Comparison of ENCODE assay signal across 21 cellular contexts in the genomic region with DNA sequence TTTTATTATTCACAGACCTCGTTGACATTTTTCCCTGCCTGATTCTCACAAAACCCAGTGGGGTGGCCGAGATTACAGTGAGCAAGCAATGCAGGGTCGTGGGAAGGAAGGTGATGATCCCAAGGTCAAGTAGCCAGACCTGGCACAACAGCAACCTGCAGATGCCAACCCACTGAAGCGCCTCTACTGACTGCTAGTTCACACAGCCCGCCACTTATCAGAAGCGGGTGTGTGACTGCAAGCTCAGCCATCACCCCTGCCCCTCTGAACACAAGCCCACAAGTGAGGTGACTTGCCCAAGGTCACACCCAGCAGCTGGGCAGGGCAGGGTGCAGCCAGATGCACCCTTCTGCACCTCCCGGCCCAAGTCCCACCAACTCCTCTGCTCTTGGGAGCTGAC. TPM values are rescaled to one million over a fixed set of nuclear protein-coding genes. Genes with fewer than 3 reads are reported as not detected.
A peak's percentile ranks its signal among the peaks of the same experiment; 100 is the strongest.
DNase-seq lines count a peak whose midpoint lies in the region; ATAC-seq and TF ChIP-seq lines count a peak whose summit lies in the region.
"Had no signal": no experiment of that assay in that cellular context is flagged by ENCODE, and none has a peak within 500 bp of the region (broad histone marks: within the 10 kb centered on the region; RNA-seq: fewer than 3 reads in every experiment).

No MANE protein-coding gene starts in this region.

- ATAC-seq in HG03159 (IDR thresholded peaks at IDR 0.05; ENCODE audit: unreplicated experiment) (no peak), GM19455 (IDR thresholded peaks at IDR 0.05; ENCODE audit: unreplicated experiment) (no peak)

- intact Hi-C loops in activated naive CD4-positive, alpha-beta T cell treated with anti-CD3 and anti-CD28 coated beads for 36 hours (cut with micrococcal nuclease): no loop called here

- no peak for DNase-seq in activated naive CD4-positive, alpha-beta T cell treated with anti-CD3 and anti-CD28 coated beads, Interleukin-2, amount 10 ng/mL, durations not matched to agents 7 days and 5 days
- DNase-seq in activated naive CD4-positive, alpha-beta T cell treated with anti-CD3 and anti-CD28 coated beads for 36 hours: no peak
- DNase-seq in RWPE1 (ENCODE audit: low spot score): no peak
- DNase-seq in hepatic stellate cell (ENCODE audit: low spot score): peak; percentile 1
- no peak for DNase-seq in progenitor cell of endocrine pancreas (ENCODE audit: low spot score, unreplicated experiment)
- DNase-seq in NCI-H1048 (lab: John Stamatoyannopoulos, UW): no peak
- DNase-seq: activated CD4-positive, alpha-beta T cell treated with anti-CD3 and anti-CD28 coated beads for 4 hours; activated T-cell treated with anti-CD3 and anti-CD28 coated beads, Interleukin-2, amount 50 U/mL, for 48 hours; AML-193; glutamatergic neuron; MV-4-11; NCI-H1694; NCI-H2171 treated with DMSO at 0.1 percent for 48 hours; NCI-H526; Peyer's patch had no signal

- H3K27ac ChIP-seq in RWPE1: peak overlapping the region; percentile 59
- H3K27ac ChIP-seq: parathyroid adenoma, Peyer's patch had no signal

- H3K27me3 Mint-ChIP-seq in activated naive CD4-positive, alpha-beta T cell treated with anti-CD3 and anti-CD28 coated beads, Interleukin-2, amount 10 ng/mL, durations not matched to agents 7 days and 5 days: no peaks in the 10 kb centered on the region
- no peaks in the 10 kb centered on the region for H3K27me3 Mint-ChIP-seq in activated naive CD4-positive, alpha-beta T cell treated with anti-CD3 and anti-CD28 coated beads for 36 hours (ENCODE audit: low read depth)
- no peaks in the 10 kb centered on the region for H3K27me3 Mint-ChIP-seq in progenitor cell of endocrine pancreas
- H3K27me3 Mint-ChIP-seq: memory B cell had no signal

- no peak for TF ChIP-seq CTCF in RWPE1 (conservative IDR thresholded peaks at IDR 0.05; ENCODE audit: low read depth)
- no peak for TF ChIP-seq CTCF in progenitor cell of endocrine pancreas (IDR thresholded peaks at IDR 0.05; ENCODE audit: unreplicated experiment)

- POLR2A ChIA-PET in RWPE1 (lab: Yijun Ruan, JAX; ENCODE audit: low non-redundant PET): no interaction called here

- no peaks in the 10 kb centered on the region for H3K9me3 Mint-ChIP-seq in activated naive CD4-positive, alpha-beta T cell treated with anti-CD3 and anti-CD28 coated beads, Interleukin-2, amount 10 ng/mL, durations not matched to agents 7 days and 5 days
- no peaks in the 10 kb centered on the region for H3K9me3 Mint-ChIP-seq in activated naive CD4-positive, alpha-beta T cell treated with anti-CD3 and anti-CD28 coated beads for 36 hours
- no peaks in the 10 kb centered on the region for H3K9me3 Mint-ChIP-seq in progenitor cell of endocrine pancreas (ENCODE audit: low read depth)
- H3K9me3 Mint-ChIP-seq: memory B cell; T-helper 1 cell treated with Interleukin-12 subunit alpha and Interleukin-12 subunit beta and Interleukin-4 antibody, amounts not matched to agents 30 μg/mL and 1 μg/mL, for 36 hours had no signal

- no peak overlapping the region for H3K4me3 Mint-ChIP-seq in activated naive CD4-positive, alpha-beta T cell treated with anti-CD3 and anti-CD28 coated beads, Interleukin-2, amount 10 ng/mL, durations not matched to agents 7 days and 5 days
- H3K4me3 Mint-ChIP-seq in activated naive CD4-positive, alpha-beta T cell treated with anti-CD3 and anti-CD28 coated beads for 36 hours: no peak overlapping the region
- no peak overlapping the region for H3K4me3 Mint-ChIP-seq in progenitor cell of endocrine pancreas (ENCODE audit: low read depth)
- H3K4me3 Mint-ChIP-seq: memory B cell; T-helper 1 cell treated with Interleukin-12 subunit alpha and Interleukin-12 subunit beta and Interleukin-4 antibody, amounts not matched to agents 30 μg/mL and 1 μg/mL, for 36 hours had no signal

- peaks cover 22% of the 10 kb centered on the region for H3K4me1 Mint-ChIP-seq in activated naive CD4-positive, alpha-beta T cell treated with anti-CD3 and anti-CD28 coated beads, Interleukin-2, amount 10 ng/mL, durations not matched to agents 7 days and 5 days
- H3K4me1 Mint-ChIP-seq in activated naive CD4-positive, alpha-beta T cell treated with anti-CD3 and anti-CD28 coated beads for 36 hours (ENCODE audit: low read depth): peaks cover 18% of the 10 kb centered on the region
- H3K4me1 Mint-ChIP-seq in progenitor cell of endocrine pancreas (ENCODE audit: low read depth): peaks cover under 1% of the 10 kb centered on the region

- CTCF ChIA-PET in activated naive CD4-positive, alpha-beta T cell treated with anti-CD3 and anti-CD28 coated beads, Interleukin-2, amount 10 ng/mL, durations not matched to agents 7 days and 5 days (lab: Charles Lee): interaction anchor here (0.7 kb wide), 1 partner anchor 8 kb away, joined by 3 read pairs; no protein-coding TSS in a partner anchor
- CTCF ChIA-PET in activated naive CD4-positive, alpha-beta T cell treated with anti-CD3 and anti-CD28 coated beads for 36 hours (lab: Charles Lee): interaction anchor here (1.3 kb wide), 1 partner anchor 12 kb away, joined by 6 read pairs; no protein-coding TSS in a partner anchor
- CTCF ChIA-PET in RWPE1 (lab: Yijun Ruan, JAX): interaction anchor here (0.5 to 2.2 kb wide), 3 partner anchors 12 to 67 kb away, joined by 3 to 8 read pairs (median 4); no protein-coding TSS in a partner anchor

- peak overlapping the region; percentile 60 for H3K27ac Mint-ChIP-seq in activated naive CD4-positive, alpha-beta T cell treated with anti-CD3 and anti-CD28 coated beads, Interleukin-2, amount 10 ng/mL, durations not matched to agents 7 days and 5 days
- H3K27ac Mint-ChIP-seq in activated naive CD4-positive, alpha-beta T cell treated with anti-CD3 and anti-CD28 coated beads for 36 hours: no peak overlapping the region
- peak overlapping the region; percentile 41 for H3K27ac Mint-ChIP-seq in progenitor cell of endocrine pancreas
- H3K27ac Mint-ChIP-seq: memory B cell; T-helper 1 cell treated with Interleukin-12 subunit alpha and Interleukin-12 subunit beta and Interleukin-4 antibody, amounts not matched to agents 30 μg/mL and 1 μg/mL, for 36 hours had no signal

- H3K36me3 Mint-ChIP-seq in activated naive CD4-positive, alpha-beta T cell treated with anti-CD3 and anti-CD28 coated beads, Interleukin-2, amount 10 ng/mL, durations not matched to agents 7 days and 5 days: peaks cover 21% of the 10 kb centered on the region
- peaks cover 22% of the 10 kb centered on the region for H3K36me3 Mint-ChIP-seq in activated naive CD4-positive, alpha-beta T cell treated with anti-CD3 and anti-CD28 coated beads for 36 hours (ENCODE audit: low read depth)
- H3K36me3 Mint-ChIP-seq in progenitor cell of endocrine pancreas (ENCODE audit: insufficient read depth): peaks cover 14% of the 10 kb centered on the region

RNA-seq across cellular contexts. Expression of gene TFAP4, which starts 7.1 kb away (rescaled TPM):
- total RNA-seq in activated naive CD4-positive, alpha-beta T cell treated with anti-CD3 and anti-CD28 coated beads for 36 hours: 10 to 100 TPM; 24.0 to 27.7 TPM
- 22.9 and 29.0 TPM in 2 replicates for total RNA-seq in progenitor cell of endocrine pancreas

RNA-seq across cellular contexts. Expression of gene SRL, which starts 23.8 kb away (rescaled TPM):
- not detected for total RNA-seq in activated naive CD4-positive, alpha-beta T cell treated with anti-CD3 and anti-CD28 coated beads for 36 hours
- total RNA-seq in progenitor cell of endocrine pancreas: 0.09 TPM in 1 of 2 replicates, not detected in the other
- total RNA-seq: A172 had no signal

RNA-seq across cellular contexts. Expression of gene GLIS2, which starts 50.2 kb away (rescaled TPM):
- total RNA-seq in activated naive CD4-positive, alpha-beta T cell treated with anti-CD3 and anti-CD28 coated beads for 36 hours: under 1 TPM; 0.12 to 0.24 TPM
- 22.2 and 23.2 TPM in 2 replicates for total RNA-seq in progenitor cell of endocrine pancreas

Comparison
In these comparisons a context has a peak if more than half of its experiments do, and no peak if none do; other contexts are left out.
1. RNA of gene GLIS2, which starts 50.2 kb away (total RNA-seq): 22.2 to 23.2 TPM in progenitor cell of endocrine pancreas; 0.12 to 0.24 TPM in activated naive CD4-positive, alpha-beta T cell treated with anti-CD3 and anti-CD28 coated beads for 36 hours; every median in the first group is over 10 times any median in the second.